ENCODE assay signal across 16 cellular contexts in genomic region chr9:126621919-126622735, GRCh38. TPM values are rescaled to one million over a fixed set of nuclear protein-coding genes. Genes with fewer than 3 reads are reported as not detected.
DNase-seq lines count a peak whose midpoint lies in the region; ATAC-seq, FAIRE-seq and TF ChIP-seq lines count a peak whose summit lies in the region.
"Had no signal": no experiment of that assay in that cellular context is flagged by ENCODE, and none has a peak within 500 bp of the region (broad histone marks: within the 10 kb centered on the region; RNA-seq: fewer than 3 reads in every experiment).

No MANE protein-coding gene starts in this region.

- H3K4me3 ChIP-seq in HEK293 (ENCODE audit: low read depth, low read length), result no peak overlapping the region
- H3K4me3 ChIP-seq in CD4-positive, alpha-beta memory T cell (ENCODE audit: low read length in 2 of 2), result no peak overlapping the region
- H3K4me3 ChIP-seq: A549; BLaER1 treated with 17β-estradiol and CSF1 and Interleukin-3, amounts not matched to agents 10 nM and 100 nM had no signal

- no peaks in the 10 kb centered on the region for H3K36me3 Mint-ChIP-seq in neural crest cell (ENCODE audit: low read depth)
- peaks cover 0 to under 1% of the 10 kb centered on the region in 2 donors for H3K36me3 Mint-ChIP-seq in CD14-positive monocyte
- no peaks in the 10 kb centered on the region for H3K36me3 Mint-ChIP-seq in CD4-positive, alpha-beta memory T cell

- H3K9me3 Mint-ChIP-seq in neural crest cell (no peaks in the 10 kb centered on the region), CD14-positive monocyte (peaks cover 1 to 24% (median 14%) of the 10 kb centered on the region in 7 donors)
- H3K9me3 Mint-ChIP-seq in CD4-positive, alpha-beta memory T cell, result peaks cover 0 to 3% (median 0%) of the 10 kb centered on the region in 8 donors

- H3K9me3 ChIP-seq in HEK293 (ENCODE audit: control insufficient read depth, insufficient read depth, low read depth, low read length), result no peaks in the 10 kb centered on the region
- H3K9me3 ChIP-seq in CD4-positive, alpha-beta memory T cell (ENCODE audit: control insufficient read depth in 1 of 2, low read length in 2 of 2), result no peaks in the 10 kb centered on the region
- H3K9me3 ChIP-seq: A549 had no signal

- peaks cover 24% of the 10 kb centered on the region for H3K4me1 Mint-ChIP-seq in neural crest cell
- H3K4me1 Mint-ChIP-seq in CD14-positive monocyte, result peaks cover 19% of the 10 kb centered on the region
- H3K4me1 Mint-ChIP-seq in CD4-positive, alpha-beta memory T cell, result peaks cover 5 to 26% (median 17%) of the 10 kb centered on the region in 4 donors

- no peak for FAIRE-seq in D721Med (lab: Jason Lieb, UNC)
- FAIRE-seq: A549 had no signal

- intact Hi-C loops in CD14-positive monocyte (cut with micrococcal nuclease), result no loop called here
- intact Hi-C loops in CD4-positive, alpha-beta memory T cell (cut with micrococcal nuclease), result no loop called here

- peaks cover 9% of the 10 kb centered on the region for H3K4me1 ChIP-seq in HEK293 (ENCODE audit: control insufficient read depth, insufficient read depth, low read length)
- peaks cover 22% of the 10 kb centered on the region for H3K4me1 ChIP-seq in CD4-positive, alpha-beta memory T cell (ENCODE audit: insufficient read depth, low read length)

- no peak overlapping the region for H3K27ac ChIP-seq in HEK293 (ENCODE audit: extremely low read depth, low read depth, low read length)
- H3K27ac ChIP-seq in CD4-positive, alpha-beta memory T cell (ENCODE audit: low read depth, low read length), result no peak overlapping the region
- H3K27ac ChIP-seq: A549; BLaER1 treated with 17β-estradiol and CSF1 and Interleukin-3, amounts not matched to agents 10 nM and 100 nM; KMS-11 had no signal

- peaks cover 0 to 6% of the 10 kb centered on the region in 2 experiments; a peak in 1 of 3 replicates for H3K36me3 ChIP-seq in HEK293 (ENCODE audit: control insufficient read depth in 2 of 2, insufficient read depth in 1 of 2, low read length in 2 of 2)
- no peaks in the 10 kb centered on the region for H3K36me3 ChIP-seq in CD4-positive, alpha-beta memory T cell (ENCODE audit: insufficient read depth, low read length)
- H3K36me3 ChIP-seq: BLaER1 treated with 17β-estradiol and CSF1 and Interleukin-3, amounts not matched to agents 10 nM and 100 nM had no signal

- no peak for ATAC-seq in omental fat pad (ENCODE audit: low FRiP score)
- ATAC-seq: A549 had no signal

- POLR2A ChIA-PET in HEK293 (lab: Yijun Ruan, JAX), result no interaction called here
- POLR2A ChIA-PET in CD4-positive, alpha-beta memory T cell (lab: Charles Lee; ENCODE audit: partially characterized antibody), result no interaction called here

- peak; percentile 11 for DNase-seq in D721Med (ENCODE audit: insufficient read length, low spot score)
- peak; percentile 16 for DNase-seq in epidermal melanocyte (ENCODE audit: insufficient read length, low spot score)
- no peak for DNase-seq in neural crest cell (ENCODE audit: low read depth, low spot score)
- no peak for DNase-seq in omental fat pad (ENCODE audit: low spot score)
- DNase-seq in EL, result no peak
- DNase-seq in CD14-positive monocyte (ENCODE audit: low spot score), result no peak
- no peak for DNase-seq in CD4-positive, alpha-beta memory T cell
- DNase-seq: NCI-H1048, NCI-H146, NCI-H2081 treated with DMSO at 0.1 percent for 48 hours, NCI-H510A treated with DMSO at 0.1 percent for 48 hours, NCI-H82 had no signal

- no peak for TF ChIP-seq CTCF in D721Med (IDR thresholded peaks at IDR 0.05; ENCODE audit: insufficient read depth, missing control alignments)
- no peak for TF ChIP-seq CTCF in HEK293 (tag by site-specific recombination; IDR thresholded peaks at IDR 0.05)
- TF ChIP-seq CTCF in neural crest cell (conservative IDR thresholded peaks at IDR 0.05), result no peak
- no peak for TF ChIP-seq CTCF in omental fat pad (IDR thresholded peaks at IDR 0.05)
- no peak for TF ChIP-seq CTCF in CD14-positive monocyte (IDR thresholded peaks at IDR 0.05)

- peaks cover 99% of the 10 kb centered on the region for H3K27me3 Mint-ChIP-seq in neural crest cell (ENCODE audit: low read depth)
- peaks cover 98 to 99% (median 99%) of the 10 kb centered on the region in 3 donors for H3K27me3 Mint-ChIP-seq in CD14-positive monocyte (ENCODE audit: low read depth in 3 of 3)
- peaks cover 54 to 61% of the 10 kb centered on the region in 2 donors for H3K27me3 Mint-ChIP-seq in CD4-positive, alpha-beta memory T cell

- CTCF ChIA-PET in HEK293 (lab: Yijun Ruan, JAX), result interaction anchor here (0.8 kb wide), 2 partner anchors 19 to 69 kb away, joined by 3 read pairs; no protein-coding TSS in a partner anchor
- CTCF ChIA-PET in CD4-positive, alpha-beta memory T cell (lab: Charles Lee; ENCODE audit: partially characterized antibody), result no interaction called here

- H3K27me3 ChIP-seq in CD4-positive, alpha-beta memory T cell (ENCODE audit: insufficient read depth, low read length), result peaks cover 43% of the 10 kb centered on the region

- no peak overlapping the region for H3K27ac Mint-ChIP-seq in neural crest cell (ENCODE audit: unreplicated experiment)
- no peak overlapping the region for H3K27ac Mint-ChIP-seq in CD14-positive monocyte
- no peak overlapping the region for H3K27ac Mint-ChIP-seq in CD4-positive, alpha-beta memory T cell

- H3K4me3 Mint-ChIP-seq in neural crest cell, result peak overlapping the region; percentile 23
- H3K4me3 Mint-ChIP-seq in CD14-positive monocyte, result peak overlapping the region in 1 of 2 donors; percentile 81
- H3K4me3 Mint-ChIP-seq in CD4-positive, alpha-beta memory T cell, result no peak overlapping the region

TF ChIP-seq in HEK293, 187 proteins besides CTCF, POLR2A, EP300 and RAD21:
- TF ChIP-seq IKZF3 (tag by site-specific recombination; IDR thresholded peaks at IDR 0.05) (no peak), ZNF555 (tag by site-specific recombination; conservative IDR thresholded peaks at IDR 0.05) (no peak), ZEB2 (tag by site-specific recombination; IDR thresholded peaks at IDR 0.05) (no peak), ZNF391 (tag by site-specific recombination; IDR thresholded peaks at IDR 0.05; ENCODE audit: borderline replicate concordance, low read depth) (no peak), KLF10 (tag by site-specific recombination; IDR thresholded peaks at IDR 0.05) (no peak), ZNF341 (tag by site-specific recombination; IDR thresholded peaks at IDR 0.05; ENCODE audit: low read depth) (peak; percentile 92), KLF1 (tag by site-specific recombination; IDR thresholded peaks at IDR 0.05) (peak; percentile 56; the same call in 1 of the 2 replicates), ZNF488 (tag by site-specific recombination; IDR thresholded peaks at IDR 0.05) (no peak)

RNA-seq across cellular contexts. Expression of gene LMX1B, which starts 8.4 kb away (rescaled TPM):
- total RNA-seq in neural crest cell (6.9 and 10.5 TPM in 2 replicates), omental fat pad (1 to 10 TPM in 1 of 4 donors, under 1 TPM in 2, not detected in 1; 0.09 to 1.1 (median 0.31) TPM)
- not detected for polyA plus RNA-seq in CD14-positive monocyte
- total RNA-seq in CD4-positive, alpha-beta memory T cell, result not detected
- not detected for polyA plus RNA-seq in CD4-positive, alpha-beta memory T cell

Comparison
In these comparisons a context has a peak if more than half of its experiments do, and no peak if none do; other contexts are left out.
1. DNase-seq: peak in D721Med (single experiment) and epidermal melanocyte (single experiment); none in neural crest cell (single experiment), omental fat pad (single experiment), EL (single experiment), CD14-positive monocyte (single experiment) and CD4-positive, alpha-beta memory T cell (0 of 5).